ENCODE assay signal across 20 cellular contexts in the genomic region with DNA sequence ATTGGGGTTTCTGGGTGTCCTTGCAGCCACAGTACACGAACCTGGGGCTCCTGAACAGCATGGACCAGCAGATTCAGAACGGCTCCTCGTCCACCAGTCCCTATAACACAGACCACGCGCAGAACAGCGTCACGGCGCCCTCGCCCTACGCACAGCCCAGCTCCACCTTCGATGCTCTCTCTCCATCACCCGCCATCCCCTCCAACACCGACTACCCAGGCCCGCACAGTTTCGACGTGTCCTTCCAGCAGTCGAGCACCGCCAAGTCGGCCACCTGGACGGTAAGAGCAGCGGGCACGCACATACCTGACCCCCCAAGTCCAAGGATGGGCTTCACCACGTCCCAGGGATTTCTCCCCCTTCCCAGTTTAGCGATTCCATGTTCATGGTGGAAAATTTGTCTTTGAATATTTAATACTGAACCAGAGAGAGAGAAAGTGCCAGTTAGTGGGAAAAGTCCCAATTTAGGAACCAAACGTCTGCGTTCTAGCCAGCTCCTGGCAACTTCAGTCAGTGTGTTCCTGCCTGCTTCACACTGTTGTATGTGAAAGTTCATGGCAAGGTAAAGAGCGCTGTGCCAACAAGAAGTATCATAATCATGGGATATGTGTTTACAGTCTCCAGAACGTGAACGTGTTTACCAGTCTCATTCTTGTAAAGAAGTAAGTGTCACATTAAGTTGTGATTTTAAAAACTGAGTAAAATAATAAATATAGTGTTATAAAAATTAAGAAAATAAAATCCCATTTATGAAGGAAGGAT.
"Had no signal": no experiment of that assay in that cellular context is flagged by ENCODE, and none has a peak within 500 bp of the region (broad histone marks: within the 10 kb centered on the region; RNA-seq: fewer than 3 reads in every experiment).

No MANE protein-coding gene starts in this region.

- H3K9me3 ChIP-seq: colonic mucosa, stomach, vagina had no signal

- H3K27me3 ChIP-seq: colonic mucosa, dorsolateral prefrontal cortex, stomach, vagina had no signal

- H3K79me2 ChIP-seq: parathyroid adenoma had no signal

- H3K4me1 ChIP-seq: colonic mucosa, parathyroid adenoma, stomach had no signal

- ATAC-seq: left lobe of liver; natural killer cell treated with Interleukin-12 subunit alpha and Interleukin-12 subunit beta and Interleukin-15 and Interleukin-18, amount 100 ng/mL, for 72 hours; sciatic nerve; stimulated activated memory B cell treated with anti-CD40 and anti-IgM and Interleukin-4, amounts not matched to agents 10 μg/mL and 1 μg/mL and 100 μg/mL, for 72 hours; WTC11 had no signal

- FAIRE-seq: astrocyte had no signal

- H3K9ac ChIP-seq: parathyroid adenoma had no signal

- H3K27ac ChIP-seq: colonic mucosa, dorsolateral prefrontal cortex, parathyroid adenoma, stomach, vagina had no signal

- H3K4me3 ChIP-seq: colonic mucosa, dorsolateral prefrontal cortex, stomach, vagina had no signal

- DNase-seq: activated CD4-positive, alpha-beta T cell treated with anti-CD3 and anti-CD28 coated beads, Interleukin-2, amount 50 U/mL, for 48 hours; activated naive CD4-positive, alpha-beta T cell treated with Interleukin-2 at 50 U/mL for 16 hours; activated naive CD8-positive, alpha-beta T cell treated with anti-CD3 and anti-CD28 coated beads for 36 hours; activated T-cell treated with anti-CD3 and anti-CD28 coated beads, Interleukin-2, amount 50 U/mL, for 48 hours; colonic mucosa; dorsolateral prefrontal cortex; endodermal cell; small intestine; stimulated activated CD4-positive, alpha-beta T cell treated with anti-CD3 and anti-CD28 coated beads, Interleukin-15, amount 100 ng/mL, for 24 hours; stomach; T1000; trophoblast cell had no signal

- H2AFZ ChIP-seq: parathyroid adenoma had no signal

- H3K36me3 ChIP-seq: colonic mucosa, stomach had no signal
